Comparison of ENCODE assay signal across 12 cellular contexts in genomic region chr11:110478410-110478809, GRCh38. TPM values are rescaled to one million over a fixed set of nuclear protein-coding genes. Genes with fewer than 3 reads are reported as not detected.
A peak's percentile ranks its signal among the peaks of the same experiment; 100 is the strongest.
DNase-seq lines count a peak whose midpoint lies in the region; ATAC-seq, FAIRE-seq and TF ChIP-seq lines count a peak whose summit lies in the region.
"Had no signal": no experiment of that assay in that cellular context is flagged by ENCODE, and none has a peak within 500 bp of the region (broad histone marks: within the 10 kb centered on the region; RNA-seq: fewer than 3 reads in every experiment).

No MANE protein-coding gene starts in this region.

- TF ChIP-seq RAD21 in Ishikawa (IDR thresholded peaks at IDR 0.05; ENCODE audit: low read depth): peak; percentile 31; the same call in 1 of the 2 replicates

- FAIRE-seq in bronchial epithelial cell (lab: Jason Lieb, UNC): no peak

- H3K27me3 ChIP-seq in bronchial epithelial cell (ENCODE audit: control insufficient read depth, insufficient read depth, low read length): no peaks in the 10 kb centered on the region
- H3K27me3 ChIP-seq in layer of hippocampus (ENCODE audit: control insufficient read depth, insufficient read depth, low read length): no peaks in the 10 kb centered on the region
- H3K27me3 ChIP-seq: Peyer's patch had no signal

- no peak overlapping the region for H3K4me3 ChIP-seq in bronchial epithelial cell (ENCODE audit: low read depth, low read length)
- H3K4me3 ChIP-seq: Peyer's patch had no signal

- no peaks in the 10 kb centered on the region for H3K36me3 ChIP-seq in bronchial epithelial cell (ENCODE audit: control insufficient read depth, insufficient read depth, low read length)
- H3K36me3 ChIP-seq: Peyer's patch had no signal

- H3K27ac ChIP-seq in layer of hippocampus (ENCODE audit: low read depth, low read length): peak overlapping the region; percentile 69
- H3K27ac ChIP-seq: Peyer's patch had no signal

- ATAC-seq in GM21367 (IDR thresholded peaks at IDR 0.05; ENCODE audit: unreplicated experiment) (no peak), HG02870 (IDR thresholded peaks at IDR 0.05; ENCODE audit: unreplicated experiment) (no peak)

- DNase-seq in Daoy (ENCODE audit: low read depth): peak; percentile 5
- DNase-seq in bronchial epithelial cell (ENCODE audit: low read depth): no peak
- DNase-seq in activated CD8-positive, alpha-beta memory T cell treated with anti-CD3 and anti-CD28 coated beads, Interleukin-2, amount 50 U/mL, for 4 hours: no peak
- no peak for DNase-seq in epidermal melanocyte (ENCODE audit: insufficient read length, low spot score)
- DNase-seq: activated T-cell treated with anti-CD3 and anti-CD28 coated beads, Interleukin-2, amount 50 U/mL, for 1 hour; CD4-positive, CD25-positive, alpha-beta regulatory T cell; NCI-H1436 treated with DMSO at 0.1 percent for 48 hours; Peyer's patch had no signal

- TF ChIP-seq CTCF in bronchial epithelial cell (IDR thresholded peaks at IDR 0.05; ENCODE audit: insufficient read depth, low read length, severe bottlenecking): peak; percentile 10

- TF ChIP-seq EP300 in Ishikawa (IDR thresholded peaks at IDR 0.05; ENCODE audit: borderline replicate concordance): no peak

TF ChIP-seq in Ishikawa, 13 proteins besides CTCF, POLR2A, EP300 and RAD21:
- TF ChIP-seq ZBTB7A (IDR thresholded peaks at IDR 0.05; ENCODE audit: low read depth) (no peak), FOXM1 (IDR thresholded peaks at IDR 0.05; ENCODE audit: borderline replicate concordance, low read depth) (no peak), TAF1 (IDR thresholded peaks at IDR 0.05; ENCODE audit: low read depth) (no peak), USF1 (IDR thresholded peaks at IDR 0.05) (no peak), TCF12 (IDR thresholded peaks at IDR 0.05; ENCODE audit: low read depth) (no peak), YY1 (IDR thresholded peaks at IDR 0.05; ENCODE audit: low read depth) (no peak), EGR1 (IDR thresholded peaks at IDR 0.05) (no peak), MAX (IDR thresholded peaks at IDR 0.05) (no peak), CEBPB (IDR thresholded peaks at IDR 0.05) (no peak), REST (IDR thresholded peaks at IDR 0.05; ENCODE audit: low read depth) (no peak), NFIC (IDR thresholded peaks at IDR 0.05) (no peak), CREB1 (IDR thresholded peaks at IDR 0.05; ENCODE audit: low read depth) (no peak), TEAD4 (IDR thresholded peaks at IDR 0.05) (no peak)

RNA-seq across cellular contexts. Expression of gene FDX1, which starts 48.7 kb away (rescaled TPM):
- 10.9 and 13.4 TPM in 2 replicates for total RNA-seq in Daoy (2014; rRNA removed; shearing (Covaris generic))
- 9.7 and 11.6 TPM in 2 replicates for total RNA-seq in bronchial epithelial cell
